In the genomic region with DNA sequence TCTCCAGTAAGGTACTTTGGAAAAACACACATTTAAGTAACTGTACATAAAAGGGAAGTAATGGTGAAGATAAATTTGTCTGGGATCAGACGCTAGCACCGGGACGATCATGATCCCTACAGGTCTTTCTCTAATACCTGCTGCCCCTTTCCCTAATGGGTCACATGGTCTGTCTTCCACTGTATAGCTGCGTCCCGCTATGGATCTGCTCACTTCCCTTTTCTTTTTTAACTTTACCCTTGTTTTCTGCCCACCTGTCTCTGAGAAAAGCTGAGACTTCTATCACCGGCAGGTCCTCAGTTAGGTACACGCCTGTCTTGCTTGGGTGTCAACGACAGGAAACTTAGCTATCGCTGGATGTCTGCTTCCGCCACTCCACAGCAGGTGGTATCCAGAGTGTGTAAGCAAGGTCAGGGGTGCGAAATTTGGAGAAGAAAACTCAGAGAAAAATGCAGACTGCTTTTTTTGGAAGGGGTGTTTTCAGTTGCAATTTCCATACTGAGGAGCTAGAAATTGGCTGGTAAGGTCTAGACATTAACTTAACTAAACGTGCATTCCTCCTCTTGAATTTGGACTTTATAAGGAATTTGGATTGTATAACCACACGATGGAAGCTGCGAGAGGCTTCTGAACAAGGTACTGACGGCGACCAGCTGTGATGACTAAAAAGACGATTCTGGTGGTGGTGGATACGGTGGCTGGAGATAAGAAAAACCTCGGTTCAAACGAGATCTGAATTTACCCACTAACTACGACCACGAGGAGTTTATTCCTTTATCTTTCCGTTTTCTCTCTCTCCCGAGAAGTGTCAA, we compare ENCODE assay signal across 8 cellular contexts. TPM values are rescaled to one million over a fixed set of nuclear protein-coding genes. Genes with fewer than 3 reads are reported as not detected.
DNase-seq lines count a peak whose midpoint lies in the region; ATAC-seq and TF ChIP-seq lines count a peak whose summit lies in the region.

No MANE protein-coding gene starts in this region.

- in situ Hi-C loops in astrocyte of the spinal cord (cut with HindIII; ENCODE audit: low sequenced_read_pairs): loop anchor here (25.0 kb wide), 1 partner anchor 534 kb away; no protein-coding TSS in a partner anchor

- peak overlapping the region; percentile 95 for H2AFZ ChIP-seq in GM23338
- H2AFZ ChIP-seq in OCI-LY3 (ENCODE audit: low read depth, low read length): peak overlapping the region; percentile 70

- peaks cover 24% of the 10 kb centered on the region for H3K4me1 Mint-ChIP-seq in GM23338
- peaks cover 22% of the 10 kb centered on the region for H3K4me1 Mint-ChIP-seq in T-helper 17 cell

- H3K9me3 ChIP-seq in DOHH2 (ENCODE audit: control insufficient read depth, insufficient read depth, low read length) (no peaks in the 10 kb centered on the region), OCI-LY3 (ENCODE audit: insufficient read depth, low read length) (no peaks in the 10 kb centered on the region), left lung (no peaks in the 10 kb centered on the region), T-helper 17 cell (ENCODE audit: control insufficient read depth, low read length, poor library complexity, severe bottlenecking) (no peaks in the 10 kb centered on the region)

- H3K27me3 Mint-ChIP-seq in GM23338 (ENCODE audit: insufficient read depth, low read depth, poor library complexity) (peaks cover 15% of the 10 kb centered on the region), T-helper 17 cell (peaks cover 4% of the 10 kb centered on the region)

- TF ChIP-seq CTCF in DOHH2 (IDR thresholded peaks at IDR 0.05; ENCODE audit: low read depth, low read length, poor library complexity, severe bottlenecking) (no peak), GM23338 (conservative IDR thresholded peaks at IDR 0.05; ENCODE audit: low read depth in 2 of 2) (no peak), OCI-LY3 (IDR thresholded peaks at IDR 0.05; ENCODE audit: low read depth, low read length) (no peak), astrocyte of the spinal cord (IDR thresholded peaks at IDR 0.05; ENCODE audit: low read depth, low read length) (no peak), left lung (IDR thresholded peaks at IDR 0.05) (no peak)

- intact Hi-C loops in left lung (cut with DNase I): no loop called here

- no peaks in the 10 kb centered on the region for H3K27me3 ChIP-seq in DOHH2 (ENCODE audit: control insufficient read depth, low read length)
- no peaks in the 10 kb centered on the region for H3K27me3 ChIP-seq in GM23338 (ENCODE audit: insufficient read depth)
- H3K27me3 ChIP-seq in OCI-LY3 (ENCODE audit: low read depth, low read length): no peaks in the 10 kb centered on the region
- H3K27me3 ChIP-seq in left lung: no peaks in the 10 kb centered on the region

- H3K36me3 ChIP-seq in DOHH2 (ENCODE audit: control insufficient read depth, low read length): peaks cover 6% of the 10 kb centered on the region; the same call in 1 of the 2 replicates
- H3K36me3 ChIP-seq in GM23338 (ENCODE audit: insufficient read depth): no peaks in the 10 kb centered on the region
- peaks cover 2% of the 10 kb centered on the region for H3K36me3 ChIP-seq in OCI-LY3 (replicated peaks; ENCODE audit: low read depth, low read length)
- no peaks in the 10 kb centered on the region for H3K36me3 ChIP-seq in left lung

- ATAC-seq in GM23338: no peak
- peak; percentile 0 for ATAC-seq in left lung
- ATAC-seq in T-helper 17 cell: no peak
- ATAC-seq in HG03571 (IDR thresholded peaks at IDR 0.05; ENCODE audit: unreplicated experiment): no peak

- H3K9me2 ChIP-seq in DOHH2 (replicated peaks; ENCODE audit: control insufficient read depth, low read length): no peaks in the 10 kb centered on the region
- no peaks in the 10 kb centered on the region for H3K9me2 ChIP-seq in GM23338 (ENCODE audit: insufficient read depth)

- H3K9ac ChIP-seq in OCI-LY3 (ENCODE audit: low read length): peak overlapping the region; percentile 89

- peak overlapping the region; percentile 98 for H3K4me2 ChIP-seq in DOHH2 (ENCODE audit: low read length)
- H3K4me2 ChIP-seq in GM23338: peak overlapping the region; percentile 90
- H3K4me2 ChIP-seq in OCI-LY3 (ENCODE audit: low read length): peak overlapping the region; percentile 88

- H3K4me3 Mint-ChIP-seq in GM23338: peak overlapping the region; percentile 90
- no peak overlapping the region for H3K4me3 Mint-ChIP-seq in T-helper 17 cell

- peaks cover under 1% of the 10 kb centered on the region; the same call in 1 of the 3 replicates for H3K9me3 Mint-ChIP-seq in GM23338

- H4K20me1 ChIP-seq in DOHH2 (ENCODE audit: control insufficient read depth, insufficient read depth, low read depth, low read length): peaks cover 20% of the 10 kb centered on the region
- H4K20me1 ChIP-seq in GM23338 (replicated peaks; ENCODE audit: insufficient read depth): peaks cover 24% of the 10 kb centered on the region
- H4K20me1 ChIP-seq in OCI-LY3 (ENCODE audit: insufficient read depth, low read length): peaks cover 5% of the 10 kb centered on the region; the same call in 1 of the 2 replicates

- H3K27ac Mint-ChIP-seq in GM23338 (peak overlapping the region; percentile 98), T-helper 17 cell (no peak overlapping the region)

- H3F3A ChIP-seq in DOHH2 (ENCODE audit: control insufficient read depth, insufficient read depth) (peaks cover 12% of the 10 kb centered on the region), GM23338 (replicated peaks; ENCODE audit: low read depth) (peaks cover 5% of the 10 kb centered on the region; the same call in 1 of the 2 replicates)

- H3K4me3 ChIP-seq in DOHH2 (ENCODE audit: low read length) (peak overlapping the region; percentile 92), GM23338 (peak overlapping the region; percentile 95), OCI-LY3 (ENCODE audit: low read length) (peak overlapping the region; percentile 100), astrocyte of the spinal cord (ENCODE audit: low read depth, low read length) (peak overlapping the region; percentile 95), left lung (peak overlapping the region; percentile 67 to 96)

- DNase-seq in GM23338 (ENCODE audit: low spot score) (peak; percentile 36), astrocyte of the spinal cord (ENCODE audit: low read depth, low spot score) (peak; percentile 7), left lung (no peak), superior temporal gyrus (ENCODE audit: extremely low spot score) (peak; percentile 13), T-helper 17 cell (no peak)

- H3K36me3 Mint-ChIP-seq in GM23338 (ENCODE audit: low read depth) (no peaks in the 10 kb centered on the region), T-helper 17 cell (ENCODE audit: low read depth) (peaks cover 3% of the 10 kb centered on the region)

- H3K79me2 ChIP-seq in DOHH2 (ENCODE audit: control insufficient read depth, low read length): peaks cover 39% of the 10 kb centered on the region
- peaks cover 38% of the 10 kb centered on the region for H3K79me2 ChIP-seq in GM23338 (replicated peaks; ENCODE audit: insufficient read depth)
- H3K79me2 ChIP-seq in OCI-LY3 (ENCODE audit: low read length): peaks cover 38% of the 10 kb centered on the region

- H3K27ac ChIP-seq in DOHH2 (ENCODE audit: low read depth, low read length) (peak overlapping the region; percentile 72), GM23338 (ENCODE audit: low read depth) (peak overlapping the region; percentile 95), OCI-LY3 (ENCODE audit: low read length) (peak overlapping the region; percentile 88), left lung (peak overlapping the region; percentile 96 to 99)

- H3K4me1 ChIP-seq in DOHH2 (ENCODE audit: control insufficient read depth, low read length) (peaks cover 30% of the 10 kb centered on the region), GM23338 (ENCODE audit: insufficient read depth) (peaks cover 29% of the 10 kb centered on the region), OCI-LY3 (ENCODE audit: low read length) (peaks cover 27% of the 10 kb centered on the region), left lung (peaks cover 32 to 37% of the 10 kb centered on the region in 2 donors)

TF ChIP-seq in GM23338, 12 proteins besides CTCF, POLR2A, EP300 and RAD21 (continues in another document):
- TF ChIP-seq EZH2phosphoT487 (IDR thresholded peaks at IDR 0.05; ENCODE audit: unreplicated experiment): no peak
- no peak for TF ChIP-seq POLR2AphosphoS5 (IDR thresholded peaks at IDR 0.05; ENCODE audit: low read depth)
- TF ChIP-seq, protein P1, sequence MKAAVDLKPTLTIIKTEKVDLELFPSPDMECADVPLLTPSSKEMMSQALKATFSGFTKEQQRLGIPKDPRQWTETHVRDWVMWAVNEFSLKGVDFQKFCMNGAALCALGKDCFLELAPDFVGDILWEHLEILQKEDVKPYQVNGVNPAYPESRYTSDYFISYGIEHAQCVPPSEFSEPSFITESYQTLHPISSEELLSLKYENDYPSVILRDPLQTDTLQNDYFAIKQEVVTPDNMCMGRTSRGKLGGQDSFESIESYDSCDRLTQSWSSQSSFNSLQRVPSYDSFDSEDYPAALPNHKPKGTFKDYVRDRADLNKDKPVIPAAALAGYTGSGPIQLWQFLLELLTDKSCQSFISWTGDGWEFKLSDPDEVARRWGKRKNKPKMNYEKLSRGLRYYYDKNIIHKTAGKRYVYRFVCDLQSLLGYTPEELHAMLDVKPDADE (IDR thresholded peaks at IDR 0.05): no peak

RNA-seq across cellular contexts. Expression of a gene that starts 1.1 kb away (rescaled TPM):
- total RNA-seq in GM23338 (2014; rRNA removed; shearing (Covaris generic)): 54.4 and 59.5 TPM in 2 replicates
- 64.1 and 65.1 TPM in 2 replicates for polyA plus RNA-seq in GM23338 (2016; fragmentation: Nextera tagmentation; extraction: Ambion mirVana)
- total RNA-seq in left lung (10 to 100 TPM; 22.3 to 24.1 TPM), T-helper 17 cell (10 to 100 TPM; 28.9 to 36.3 TPM)

Comparison
In these comparisons a context has a peak if more than half of its experiments do, and no peak if none do; other contexts are left out.
1. DNase-seq: peak in GM23338 (single experiment), astrocyte of the spinal cord (single experiment) and superior temporal gyrus (single experiment); none in left lung (0 of 2) and T-helper 17 cell (0 of 3).
2. Peak in every context shown above with its lines, with median percentiles within 50 percentile points of each other: H3K27ac ChIP-seq, H3K4me2 ChIP-seq and H3K4me3 ChIP-seq.